8 cellular contexts compared by ENCODE assay signal in the genomic region with DNA sequence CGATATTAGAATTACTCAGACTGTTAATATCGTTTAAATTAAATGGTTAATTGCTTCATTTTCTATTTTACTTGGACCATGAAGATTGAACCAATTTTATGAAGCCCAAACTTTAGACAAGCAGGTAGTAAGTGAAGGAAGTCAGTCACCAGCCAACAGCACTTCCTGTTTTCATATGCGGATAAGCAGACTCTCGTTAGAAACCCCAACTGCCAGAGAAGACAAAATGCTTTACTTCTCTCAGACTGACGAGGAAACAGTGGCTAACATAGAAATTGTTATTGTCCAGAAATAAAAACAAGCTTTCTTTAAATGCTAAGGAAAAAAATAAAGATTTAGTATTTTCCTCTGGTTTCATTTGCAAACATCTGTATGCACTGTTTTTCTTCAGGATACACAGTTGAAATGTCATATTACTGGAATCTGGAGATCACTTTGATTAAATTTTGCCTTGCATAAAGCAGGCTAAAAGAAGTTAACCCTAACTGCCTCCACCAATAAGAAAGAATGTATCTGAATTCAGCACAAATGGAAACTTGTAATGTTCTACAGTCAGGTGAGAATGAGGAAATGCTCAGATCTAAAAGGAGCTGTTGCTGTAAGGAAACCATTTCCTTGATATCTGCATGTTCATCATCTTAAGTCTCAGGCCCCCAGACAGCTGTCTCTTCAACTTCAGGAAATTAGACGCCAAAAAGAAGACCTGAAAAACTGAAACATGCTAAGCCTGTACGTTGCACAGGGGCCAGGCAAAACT.
DNase-seq lines count a peak whose midpoint lies in the region; ATAC-seq and TF ChIP-seq lines count a peak whose summit lies in the region.

No MANE protein-coding gene starts in this region.

- peak overlapping the region; percentile 96 for H3K27ac ChIP-seq in DND-41 (ENCODE audit: low read length)

- CTCF ChIA-PET in WTC11 (lab: Charles Lee) = interaction anchor here (0.7 kb wide), 1 partner anchor 62 kb away, joined by 3 read pairs; no protein-coding TSS in a partner anchor

- DNase-seq in DND-41 = peak; percentile 68
- peak; percentile 70 for DNase-seq in NB4 (ENCODE audit: low read depth)
- no peak for DNase-seq in chondrocyte (ENCODE audit: low spot score)
- DNase-seq in WTC11 (ENCODE audit: low spot score) = no peak
- no peak for DNase-seq in RKO (ENCODE audit: low spot score)
- no peak for DNase-seq in NCI-H1417 treated with DMSO at 0.1 percent for 48 hours (lab: John Stamatoyannopoulos, UW)

- POLR2A ChIA-PET in WTC11 (lab: Charles Lee) = no interaction called here

- H3K27me3 Mint-ChIP-seq in chondrocyte (ENCODE audit: low read depth) = peaks cover 5% of the 10 kb centered on the region
- H3K27me3 Mint-ChIP-seq in WTC11 (ENCODE audit: low read depth) = no peaks in the 10 kb centered on the region

- no peaks in the 10 kb centered on the region for H3K79me2 ChIP-seq in DND-41 (ENCODE audit: insufficient read depth, low read length)

- H3K9ac ChIP-seq in DND-41 (ENCODE audit: low read depth, low read length) = peak overlapping the region; percentile 67

- H3K4me2 ChIP-seq in DND-41 (ENCODE audit: insufficient read depth, low read length) = peak overlapping the region; percentile 57

- H3K9me3 Mint-ChIP-seq in chondrocyte (ENCODE audit: low read depth) (peaks cover 13% of the 10 kb centered on the region), WTC11 (peaks cover 9% of the 10 kb centered on the region)

- ATAC-seq in DND-41 (ENCODE audit: insufficient read depth, low read depth) (peak; percentile 92), GM21447 (IDR thresholded peaks at IDR 0.05; ENCODE audit: unreplicated experiment) (peak; percentile 76), esophagus mucosa (peak; percentile 35), WTC11 (no peak)

- H3K4me3 ChIP-seq in DND-41 (ENCODE audit: low read depth in 1 of 2, low read length in 2 of 2) = peak overlapping the region in 1 of 2 experiments; percentile 43; a peak in 3 of 4 replicates
- H3K4me3 ChIP-seq in NB4 (ENCODE audit: low read depth, low read length) = no peak overlapping the region

- TF ChIP-seq POLR2A in NB4 (IDR thresholded peaks at IDR 0.05; ENCODE audit: extremely low read depth, insufficient read length) = no peak

- no peaks in the 10 kb centered on the region for H3K9me3 ChIP-seq in DND-41 (ENCODE audit: insufficient read depth, low read length, severe bottlenecking)

- peaks cover 60% of the 10 kb centered on the region for H3K4me1 ChIP-seq in DND-41 (ENCODE audit: insufficient read depth, low read length)

- TF ChIP-seq CTCF in DND-41 (IDR thresholded peaks at IDR 0.05; ENCODE audit: borderline replicate concordance, extremely low read depth, low read length, poor library complexity, severe bottlenecking) (no peak), NB4 (IDR thresholded peaks at IDR 0.05; ENCODE audit: low read depth, low read length) (no peak), chondrocyte (IDR thresholded peaks at IDR 0.05) (no peak), WTC11 (IDR thresholded peaks at IDR 0.05) (no peak)

- no peaks in the 10 kb centered on the region for H3K27me3 ChIP-seq in DND-41 (ENCODE audit: insufficient read depth, low read length, poor library complexity)

- peak overlapping the region; percentile 74 for H2AFZ ChIP-seq in DND-41 (ENCODE audit: low read depth, low read length)

- H3K4me1 Mint-ChIP-seq in chondrocyte (ENCODE audit: low read depth) (no peaks in the 10 kb centered on the region), WTC11 (peaks cover 22% of the 10 kb centered on the region)

- no peak overlapping the region for H3K27ac Mint-ChIP-seq in chondrocyte (ENCODE audit: unreplicated experiment)
- no peak overlapping the region for H3K27ac Mint-ChIP-seq in WTC11

- H3K36me3 ChIP-seq in DND-41 (ENCODE audit: insufficient read depth, low read length) = no peaks in the 10 kb centered on the region

- H3K36me3 Mint-ChIP-seq in chondrocyte (ENCODE audit: low read depth) (no peaks in the 10 kb centered on the region), WTC11 (no peaks in the 10 kb centered on the region)

- H3K4me3 Mint-ChIP-seq in chondrocyte (ENCODE audit: unreplicated experiment) = no peak overlapping the region
- no peak overlapping the region for H3K4me3 Mint-ChIP-seq in WTC11

- H4K20me1 ChIP-seq in DND-41 (ENCODE audit: insufficient read depth, low read length) = no peaks in the 10 kb centered on the region

TF ChIP-seq in WTC11, 78 proteins besides CTCF, POLR2A, EP300 and RAD21:
- TF ChIP-seq MXD4 (CRISPR knock-in tag; IDR thresholded peaks at IDR 0.05; ENCODE audit: borderline replicate concordance) (no peak), ETV6 (CRISPR knock-in tag; IDR thresholded peaks at IDR 0.05) (no peak), OVOL2 (CRISPR knock-in tag; IDR thresholded peaks at IDR 0.05; ENCODE audit: borderline replicate concordance) (no peak), FOXP4 (CRISPR knock-in tag; IDR thresholded peaks at IDR 0.05) (no peak), CREM (CRISPR knock-in tag; IDR thresholded peaks at IDR 0.05) (no peak), TEAD4 (CRISPR knock-in tag; IDR thresholded peaks at IDR 0.05) (no peak), IRF2 (CRISPR knock-in tag; IDR thresholded peaks at IDR 0.05; ENCODE audit: borderline replicate concordance, low read depth) (no peak), ZNF396 (CRISPR knock-in tag; IDR thresholded peaks at IDR 0.05; ENCODE audit: borderline replicate concordance) (no peak), TP53 (CRISPR knock-in tag; IDR thresholded peaks at IDR 0.05) (no peak)
- TF ChIP-seq, protein P1, sequence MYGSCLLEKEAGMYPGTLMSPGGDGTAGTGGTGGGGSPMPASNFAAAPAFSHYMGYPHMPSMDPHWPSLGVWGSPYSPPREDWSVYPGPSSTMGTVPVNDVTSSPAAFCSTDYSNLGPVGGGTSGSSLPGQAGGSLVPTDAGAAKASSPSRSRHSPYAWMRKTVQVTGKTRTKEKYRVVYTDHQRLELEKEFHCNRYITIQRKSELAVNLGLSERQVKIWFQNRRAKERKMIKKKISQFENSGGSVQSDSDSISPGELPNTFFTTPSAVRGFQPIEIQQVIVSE (CRISPR knock-in tag; IDR thresholded peaks at IDR 0.05; ENCODE audit: borderline replicate concordance) = no peak

Comparison
In these comparisons a context has a peak if more than half of its experiments do, and no peak if none do; other contexts are left out.
1. DNase-seq: peak in DND-41 (single experiment) and NB4 (single experiment); none in chondrocyte (single experiment), WTC11 (single experiment), RKO (single experiment) and NCI-H1417 treated with DMSO at 0.1 percent for 48 hours (single experiment).